Comparison of ENCODE assay signal across 11 cellular contexts in the genomic region with DNA sequence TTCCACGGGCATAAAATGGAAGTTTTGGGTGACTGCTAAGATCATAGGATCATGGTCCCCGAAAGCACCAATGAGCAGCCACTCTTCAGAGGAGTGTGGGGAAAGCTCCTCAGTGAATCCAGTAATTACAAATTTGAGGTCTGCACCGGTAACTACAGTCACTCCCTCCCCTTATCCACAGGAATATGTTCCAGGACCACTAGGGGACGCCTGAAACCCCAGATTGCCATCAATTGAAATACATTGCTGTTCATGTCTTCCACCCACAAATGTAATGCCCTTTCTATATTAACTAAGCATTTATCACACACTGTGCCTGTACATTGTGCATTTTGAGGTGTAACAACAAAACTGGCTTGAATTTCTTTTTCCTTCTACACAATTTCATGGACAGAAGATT.
DNase-seq lines count a peak whose midpoint lies in the region; ATAC-seq, FAIRE-seq and TF ChIP-seq lines count a peak whose summit lies in the region.
"Had no signal": no experiment of that assay in that cellular context is flagged by ENCODE, and none has a peak within 500 bp of the region (broad histone marks: within the 10 kb centered on the region; RNA-seq: fewer than 3 reads in every experiment).

No MANE protein-coding gene starts in this region.

- FAIRE-seq in D721Med (lab: Jason Lieb, UNC): peak; percentile 48

- peaks cover 6% of the 10 kb centered on the region for H3K9me3 Mint-ChIP-seq in stimulated activated effector memory CD8-positive, alpha-beta T cell treated with anti-CD3 and anti-CD28 coated beads, Interleukin-12 subunit alpha, Interleukin-12 subunit beta, amount 100 ng/mL, for 72 hours

- H3K36me3 Mint-ChIP-seq in stimulated activated effector memory CD8-positive, alpha-beta T cell treated with anti-CD3 and anti-CD28 coated beads, Interleukin-12 subunit alpha, Interleukin-12 subunit beta, amount 100 ng/mL, for 72 hours: no peaks in the 10 kb centered on the region

- no peak overlapping the region for H3K27ac ChIP-seq in foreskin keratinocyte
- H3K27ac ChIP-seq: neutrophil, SJSA1 had no signal

- DNase-seq in D721Med (ENCODE audit: insufficient read length, low spot score): no peak
- DNase-seq in HUDEP-2 (lab: John Stamatoyannopoulos, UW; ENCODE audit: unreplicated experiment in 76 of 76): peak in 52 of 76 experiments; percentile 3 to 68 (median 32)
- peak; percentile 72 for DNase-seq in NOMO-1 treated with DMSO at 0.1 percent for 48 hours (lab: John Stamatoyannopoulos, UW; ENCODE audit: unreplicated experiment)
- DNase-seq in foreskin keratinocyte: no peak
- DNase-seq in stimulated activated effector memory CD8-positive, alpha-beta T cell treated with anti-CD3 and anti-CD28 coated beads, Interleukin-12 subunit alpha, Interleukin-12 subunit beta, amount 100 ng/mL, for 72 hours (ENCODE audit: low spot score in 2 of 2): no peak
- DNase-seq in left colon: no peak
- no peak for DNase-seq in stimulated activated naive CD4-positive, alpha-beta T cell treated with Interleukin-2 at 50 U/mL for 16 hours (lab: John Stamatoyannopoulos, UW)
- DNase-seq: activated naive CD4-positive, alpha-beta T cell had no signal

- intact Hi-C loops in left colon (cut with DNase I, micrococcal nuclease): no loop called here

- no peak overlapping the region for H3K4me3 Mint-ChIP-seq in stimulated activated effector memory CD8-positive, alpha-beta T cell treated with anti-CD3 and anti-CD28 coated beads, Interleukin-12 subunit alpha, Interleukin-12 subunit beta, amount 100 ng/mL, for 72 hours

- H3K4me1 ChIP-seq in foreskin keratinocyte: no peaks in the 10 kb centered on the region
- H3K4me1 ChIP-seq: SJSA1 had no signal

- TF ChIP-seq CTCF in D721Med (IDR thresholded peaks at IDR 0.05; ENCODE audit: insufficient read depth, missing control alignments) (peak; percentile 54), foreskin keratinocyte (conservative IDR thresholded peaks at IDR 0.05) (peak; percentile 18)

- H3K4me1 Mint-ChIP-seq in stimulated activated effector memory CD8-positive, alpha-beta T cell treated with anti-CD3 and anti-CD28 coated beads, Interleukin-12 subunit alpha, Interleukin-12 subunit beta, amount 100 ng/mL, for 72 hours: no peaks in the 10 kb centered on the region

- ATAC-seq in foreskin keratinocyte (no peak), GM18511 (IDR thresholded peaks at IDR 0.05; ENCODE audit: unreplicated experiment) (no peak), left colon (no peak)
- ATAC-seq in stimulated activated effector memory CD8-positive, alpha-beta T cell treated with anti-CD3 and anti-CD28 coated beads, Interleukin-12 subunit alpha, Interleukin-12 subunit beta, amount 100 ng/mL, for 72 hours: no peak

- H3K27ac Mint-ChIP-seq in stimulated activated effector memory CD8-positive, alpha-beta T cell treated with anti-CD3 and anti-CD28 coated beads, Interleukin-12 subunit alpha, Interleukin-12 subunit beta, amount 100 ng/mL, for 72 hours: no peak overlapping the region

- H3K27me3 ChIP-seq in foreskin keratinocyte: no peaks in the 10 kb centered on the region
- H3K27me3 ChIP-seq: neutrophil had no signal

Comparison
In these comparisons a context has a peak if more than half of its experiments do, and no peak if none do; other contexts are left out.
1. DNase-seq: peak in HUDEP-2 (52 of 76) and NOMO-1 treated with DMSO at 0.1 percent for 48 hours (single experiment); none in D721Med (single experiment), foreskin keratinocyte (0 of 2), stimulated activated effector memory CD8-positive, alpha-beta T cell treated with anti-CD3 and anti-CD28 coated beads, Interleukin-12 subunit alpha, Interleukin-12 subunit beta, amount 100 ng/mL, for 72 hours (0 of 2), left colon (0 of 2) and stimulated activated naive CD4-positive, alpha-beta T cell treated with Interleukin-2 at 50 U/mL for 16 hours (single experiment).